ENCODE assay signal across 28 cellular contexts in genomic region chr20:63267681-63268080, GRCh38. TPM values are rescaled to one million over a fixed set of nuclear protein-coding genes. Genes with fewer than 3 reads are reported as not detected.
"Had no signal": no experiment of that assay in that cellular context is flagged by ENCODE, and none has a peak within 500 bp of the region (broad histone marks: within the 10 kb centered on the region; RNA-seq: fewer than 3 reads in every experiment).

No MANE protein-coding gene starts in this region.

- DNase-seq: activated CD4-positive, alpha-beta T cell treated with anti-CD3 and anti-CD28 coated beads, Interleukin-2, amount 50 U/mL, for 4 hours; activated CD8-positive, alpha-beta memory T cell treated with anti-CD3 and anti-CD28 coated beads for 24 hours; activated CD8-positive, alpha-beta memory T cell treated with anti-CD3 and anti-CD28 coated beads, Interleukin-2, amount 50 U/mL, for 4 hours; activated naive CD4-positive, alpha-beta T cell; activated T-cell treated with anti-CD3 and anti-CD28 coated beads, Interleukin-2, amount 50 U/mL, for 4 hours; cerebellar nuclear complex; esophagus squamous epithelium; heart right ventricle; islet precursor cell; natural killer cell; posterior cingulate gyrus; stimulated activated CD4-positive, alpha-beta T cell treated with anti-CD3 and anti-CD28 coated beads, Interleukin-2, amount 100 ng/mL, for 48 hours; stimulated activated CD8-positive, alpha-beta memory T cell treated with anti-CD3 and anti-CD28 coated beads, Interleukin-4, amount 100 ng/mL, for 48 hours; stimulated activated naive B cell treated with anti-CD40 and anti-IgM and Interleukin-4, amounts not matched to agents 10 μg/mL and 1 μg/mL and 100 μg/mL, for 72 hours; T1000; testis had no signal

- H3K9me3 Mint-ChIP-seq: activated T-cell treated with anti-CD3 and anti-CD28 coated beads, Interleukin-2, amount 50 U/mL, for 4 hours; activated T-helper 2 cell treated with anti-CD3 and anti-CD28 coated beads, Interferon-gamma antibody, Interleukin-2, Interleukin-4, amounts not matched to agents 10 μg/mL and 5 μg/mL and 100 μg/mL, durations not matched to agents 14 hours and 24 hours and 36 hours; natural killer cell; stimulated activated naive B cell treated with anti-CD40 and anti-IgM and Interleukin-4, amounts not matched to agents 10 μg/mL and 1 μg/mL and 100 μg/mL, for 72 hours; T-helper 1 cell treated with Interleukin-12 subunit alpha and Interleukin-12 subunit beta and Interleukin-4 antibody, amounts not matched to agents 30 μg/mL and 1 μg/mL, for 36 hours; type B pancreatic cell; WTC11 had no signal

- H3K27me3 Mint-ChIP-seq: type B pancreatic cell had no signal

- H3K27ac Mint-ChIP-seq: activated naive CD8-positive, alpha-beta T cell; activated T-helper 2 cell treated with anti-CD3 and anti-CD28 coated beads, Interferon-gamma antibody, Interleukin-2, Interleukin-4, amounts not matched to agents 10 μg/mL and 5 μg/mL and 100 μg/mL, durations not matched to agents 14 hours and 24 hours and 36 hours; natural killer cell; stimulated activated naive B cell treated with anti-CD40 and anti-IgM and Interleukin-4, amounts not matched to agents 10 μg/mL and 1 μg/mL and 100 μg/mL, for 72 hours; T-helper 1 cell treated with Interleukin-12 subunit alpha and Interleukin-12 subunit beta and Interleukin-4 antibody, amounts not matched to agents 30 μg/mL and 1 μg/mL, for 36 hours; WTC11 had no signal

- H3K4me3 Mint-ChIP-seq: activated naive CD8-positive, alpha-beta T cell; activated T-cell treated with anti-CD3 and anti-CD28 coated beads, Interleukin-2, amount 50 U/mL, for 4 hours; natural killer cell; stimulated activated naive B cell treated with anti-CD40 and anti-IgM and Interleukin-4, amounts not matched to agents 10 μg/mL and 1 μg/mL and 100 μg/mL, for 72 hours; T-helper 1 cell treated with Interleukin-12 subunit alpha and Interleukin-12 subunit beta and Interleukin-4 antibody, amounts not matched to agents 30 μg/mL and 1 μg/mL, for 36 hours; WTC11 had no signal

- H3K4me3 ChIP-seq: coronary artery, esophagus squamous epithelium, gastroesophageal sphincter, heart right ventricle, lung, testis had no signal

- H3K27ac ChIP-seq: coronary artery, esophagus squamous epithelium, gastroesophageal sphincter, heart right ventricle, testis had no signal

- H3K36me3 ChIP-seq: esophagus squamous epithelium, gastroesophageal sphincter, heart right ventricle had no signal

- H3K27me3 ChIP-seq: testis had no signal

- H3K4me1 ChIP-seq: testis had no signal

- H3K36me3 Mint-ChIP-seq: activated naive CD8-positive, alpha-beta T cell; natural killer cell; stimulated activated naive B cell treated with anti-CD40 and anti-IgM and Interleukin-4, amounts not matched to agents 10 μg/mL and 1 μg/mL and 100 μg/mL, for 72 hours; type B pancreatic cell; WTC11 had no signal

- H3K9me3 ChIP-seq: esophagus squamous epithelium, gastroesophageal sphincter, heart right ventricle, testis had no signal

- ATAC-seq: activated T-cell treated with anti-CD3 and anti-CD28 coated beads, Interleukin-2, amount 50 U/mL, for 4 hours; gastroesophageal sphincter; heart right ventricle; left lobe of liver; natural killer cell; sciatic nerve; stimulated activated naive B cell treated with anti-CD40 and anti-IgM and Interleukin-4, amounts not matched to agents 10 μg/mL and 1 μg/mL and 100 μg/mL, for 72 hours; WTC11 had no signal

RNA-seq across cellular contexts. Expression of gene NKAIN4, which starts 13.4 kb away (rescaled TPM):
- total RNA-seq: activated T-cell treated with anti-CD3 and anti-CD28 coated beads, Interleukin-2, amount 50 U/mL, for 4 hours; activated T-helper 2 cell treated with anti-CD3 and anti-CD28 coated beads, Interferon-gamma antibody, Interleukin-2, Interleukin-4, amounts not matched to agents 10 μg/mL and 5 μg/mL and 100 μg/mL, durations not matched to agents 14 hours and 24 hours and 36 hours; esophagus squamous epithelium; heart right ventricle; left lobe of liver; mesenteric fat pad; natural killer cell had no signal

RNA-seq across cellular contexts. Expression of gene COL20A1, which starts 25.3 kb away (rescaled TPM):
- total RNA-seq: activated T-cell treated with anti-CD3 and anti-CD28 coated beads, Interleukin-2, amount 50 U/mL, for 4 hours; activated T-helper 2 cell treated with anti-CD3 and anti-CD28 coated beads, Interferon-gamma antibody, Interleukin-2, Interleukin-4, amounts not matched to agents 10 μg/mL and 5 μg/mL and 100 μg/mL, durations not matched to agents 14 hours and 24 hours and 36 hours; bronchial epithelial cell; esophagus squamous epithelium; gastroesophageal sphincter; left lobe of liver; mesenteric fat pad had no signal

RNA-seq across cellular contexts. Expression of gene BIRC7, which starts 32.0 kb away (rescaled TPM):
- total RNA-seq: activated T-cell treated with anti-CD3 and anti-CD28 coated beads, Interleukin-2, amount 50 U/mL, for 4 hours; activated T-helper 2 cell treated with anti-CD3 and anti-CD28 coated beads, Interferon-gamma antibody, Interleukin-2, Interleukin-4, amounts not matched to agents 10 μg/mL and 5 μg/mL and 100 μg/mL, durations not matched to agents 14 hours and 24 hours and 36 hours; bronchial epithelial cell; gastroesophageal sphincter; left lobe of liver; natural killer cell had no signal
